ENCODE assay signal across 8 cellular contexts in the genomic region with DNA sequence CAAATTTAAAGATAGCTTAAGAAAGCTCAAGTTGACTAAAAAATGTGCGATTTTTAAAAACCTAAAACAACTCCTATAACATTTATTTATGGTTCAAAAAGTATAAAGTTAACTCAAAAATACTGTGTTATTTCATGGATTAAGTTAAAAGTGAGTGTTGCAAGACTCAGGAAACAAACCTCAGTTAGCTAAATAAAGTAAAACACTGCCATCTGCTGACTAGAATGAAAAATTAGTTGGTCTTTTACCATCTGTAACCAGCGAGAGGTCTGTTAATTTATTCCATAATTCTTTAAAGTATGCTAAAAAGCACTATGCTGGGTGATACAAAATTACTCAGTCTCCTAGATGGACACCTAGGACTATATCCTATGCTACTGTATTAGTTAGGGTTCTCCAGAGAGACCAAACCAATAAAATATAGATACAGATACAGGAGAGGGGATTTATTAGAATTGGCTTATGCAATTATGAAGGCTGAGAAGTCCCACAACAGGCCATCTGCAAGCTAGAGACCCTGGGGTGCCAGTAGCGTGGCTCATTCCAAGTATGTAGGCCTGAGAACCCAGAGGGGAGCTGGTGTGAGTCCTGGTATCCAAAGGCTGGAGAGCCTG. TPM values are rescaled to one million over a fixed set of nuclear protein-coding genes. Genes with fewer than 3 reads are reported as not detected.
DNase-seq lines count a peak whose midpoint lies in the region; FAIRE-seq and TF ChIP-seq lines count a peak whose summit lies in the region.

No MANE protein-coding gene starts in this region.

- no peaks in the 10 kb centered on the region for H3K27me3 ChIP-seq in esophagus squamous epithelium

- TF ChIP-seq POLR2A in esophagus squamous epithelium (IDR thresholded peaks at IDR 0.05) = no peak

- no peaks in the 10 kb centered on the region for H3K9me3 ChIP-seq in esophagus squamous epithelium

- TF ChIP-seq CTCF in esophagus squamous epithelium (IDR thresholded peaks at IDR 0.05) (peak; percentile 24 to 61 (median 42)), retinal pigment epithelial cell (conservative IDR thresholded peaks at IDR 0.05; ENCODE audit: low read depth, low read length) (peak; percentile 37)

- H3K27ac ChIP-seq in esophagus squamous epithelium = no peak overlapping the region

- H3K4me1 ChIP-seq in esophagus squamous epithelium = peaks cover 0 to 14% (median 4%) of the 10 kb centered on the region in 3 donors

- intact Hi-C loops in esophagus squamous epithelium (cut with DNase I) = loop anchor here (5.0 kb wide), 1 partner anchor 224 kb away; no protein-coding TSS in a partner anchor

- H3K4me3 ChIP-seq in esophagus squamous epithelium (no peak overlapping the region), retinal pigment epithelial cell (ENCODE audit: low read length) (no peak overlapping the region)

- DNase-seq in HT-29 (ENCODE audit: low spot score) (peak; percentile 67), RCC 7860 (ENCODE audit: low spot score) (peak; percentile 33), esophagus squamous epithelium (lab: John Stamatoyannopoulos, UW) (no peak), retinal pigment epithelial cell (ENCODE audit: low read depth) (no peak), ecto neural progenitor cell (ENCODE audit: low spot score) (no peak), cortex of kidney (lab: John Stamatoyannopoulos, UW) (no peak)
- no peak for DNase-seq in activated CD8-positive, alpha-beta memory T cell treated with anti-CD3 and anti-CD28 coated beads, Interleukin-2, amount 50 U/mL, for 48 hours

- peak; percentile 98 for FAIRE-seq in G401.6 (lab: Jason Lieb, UNC)
- peak; percentile 80 for FAIRE-seq in RCC 7860 (lab: Jason Lieb, UNC)

- 4 to 7% methylated on average over 3 of the region's 3 CpGs for WGBS in esophagus squamous epithelium, 2 donors

- no peaks in the 10 kb centered on the region for H3K36me3 ChIP-seq in esophagus squamous epithelium

RNA-seq across cellular contexts. Expression of a gene that starts 4.9 kb away (rescaled TPM):
- total RNA-seq in HT-29 (2014; rRNA removed; shearing (Covaris generic)) = 18.7 and 23.0 TPM in 2 replicates
- 10 to 100 TPM; 30.9 to 70.0 (median 42.2) TPM for total RNA-seq in esophagus squamous epithelium

Comparison
In these comparisons a context has a peak if more than half of its experiments do, and no peak if none do; other contexts are left out.
1. DNase-seq: peak in HT-29 (single experiment) and RCC 7860 (single experiment); none in esophagus squamous epithelium (single experiment), retinal pigment epithelial cell (single experiment), ecto neural progenitor cell (single experiment), activated CD8-positive, alpha-beta memory T cell treated with anti-CD3 and anti-CD28 coated beads, Interleukin-2, amount 50 U/mL, for 48 hours (single experiment) and cortex of kidney (single experiment).